In genomic region chr14:39581474-39581873, GRCh38 we compare ENCODE assay signal across 12 cellular contexts.
A peak's percentile ranks its signal among the peaks of the same experiment; 100 is the strongest.
DNase-seq lines count a peak whose midpoint lies in the region; ATAC-seq and TF ChIP-seq lines count a peak whose summit lies in the region.
"Had no signal": no experiment of that assay in that cellular context is flagged by ENCODE, and none has a peak within 500 bp of the region (broad histone marks: within the 10 kb centered on the region; RNA-seq: fewer than 3 reads in every experiment).

No MANE protein-coding gene starts in this region.

- no peaks in the 10 kb centered on the region for H3K27me3 ChIP-seq in aorta (ENCODE audit: control insufficient read depth in 1 of 2, insufficient read depth in 2 of 2, low read length in 1 of 2)
- H3K27me3 ChIP-seq: gastroesophageal sphincter, ovary had no signal

- intact Hi-C loops in aorta (cut with DNase I), result no loop called here

- no peaks in the 10 kb centered on the region for H3K36me3 ChIP-seq in aorta (ENCODE audit: control insufficient read depth in 1 of 2, insufficient read depth in 2 of 2, low read length in 1 of 2)
- H3K36me3 ChIP-seq: gastroesophageal sphincter, ovary had no signal

- H3K9me3 ChIP-seq in aorta (ENCODE audit: control insufficient read depth, low read length), result no peaks in the 10 kb centered on the region
- H3K9me3 ChIP-seq: ovary had no signal

- ATAC-seq in aorta (ENCODE audit: low FRiP score), result no peak
- ATAC-seq in stimulated activated naive CD8-positive, alpha-beta T cell treated with anti-CD3 and anti-CD28 coated beads, Interleukin-15, Interleukin-2, amounts not matched to agents 100 U/mL and 50 U/mL, for 24 hours, result no peak
- ATAC-seq: gastroesophageal sphincter had no signal

- 6 to 12% methylated on average over 2 of the region's 2 CpGs for WGBS in aorta, 2 donors

- H3K4me3 ChIP-seq in LNCaP clone FGC (ENCODE audit: low read depth, low read length) (no peak overlapping the region), aorta (ENCODE audit: low read length in 2 of 2) (no peak overlapping the region)
- H3K4me3 ChIP-seq: gastroesophageal sphincter, ovary had no signal

- TF ChIP-seq CTCF in LNCaP clone FGC (IDR thresholded peaks at IDR 0.05; ENCODE audit: control insufficient read depth, extremely low read depth, insufficient read depth), result peak; percentile 29; the same call in 1 of the 2 replicates

- H3K4me1 ChIP-seq in aorta (ENCODE audit: control insufficient read depth in 1 of 2, insufficient read depth in 2 of 2, low read length in 2 of 2), result no peaks in the 10 kb centered on the region
- H3K4me1 ChIP-seq: gastroesophageal sphincter had no signal

- no peak overlapping the region for H3K27ac ChIP-seq in aorta (ENCODE audit: low read depth in 1 of 2, low read length in 2 of 2)
- H3K27ac ChIP-seq: gastroesophageal sphincter, ovary had no signal

- peak; percentile 29 for DNase-seq in NCI-H2227 treated with DMSO at 0.1 percent for 48 hours (lab: John Stamatoyannopoulos, UW)
- no peak for DNase-seq in NCI-H2227 (lab: John Stamatoyannopoulos, UW; ENCODE audit: unreplicated experiment)
- no peak for DNase-seq in LNCaP clone FGC (ENCODE audit: low read depth)
- DNase-seq in astrocyte of the hippocampus (ENCODE audit: low read depth, low spot score), result peak; percentile 16
- peak; percentile 47 for DNase-seq in putamen (ENCODE audit: low spot score)
- no peak for DNase-seq in aorta
- no peak for DNase-seq in GF-D8 (lab: John Stamatoyannopoulos, UW)
- DNase-seq in stimulated activated naive CD8-positive, alpha-beta T cell treated with anti-CD3 and anti-CD28 coated beads, Interleukin-15, Interleukin-2, amounts not matched to agents 100 U/mL and 50 U/mL, for 24 hours, result no peak
- DNase-seq: activated CD4-positive, alpha-beta T cell treated with anti-CD3 and anti-CD28 coated beads, Interleukin-2, amount 50 U/mL, for 4 hours; ovary; stimulated activated CD4-positive, alpha-beta T cell treated with anti-CD3 and anti-CD28 coated beads, Interleukin-2, amount 100 ng/mL, for 48 hours had no signal

Comparison
In these comparisons a context has a peak if more than half of its experiments do, and no peak if none do; other contexts are left out.
1. DNase-seq: peak in NCI-H2227 treated with DMSO at 0.1 percent for 48 hours (single experiment), astrocyte of the hippocampus (single experiment) and putamen (single experiment); none in NCI-H2227 (single experiment), LNCaP clone FGC (single experiment), aorta (0 of 2), GF-D8 (single experiment) and stimulated activated naive CD8-positive, alpha-beta T cell treated with anti-CD3 and anti-CD28 coated beads, Interleukin-15, Interleukin-2, amounts not matched to agents 100 U/mL and 50 U/mL, for 24 hours (single experiment).